Comparison of ENCODE assay signal across 25 cellular contexts in genomic region chr16:77943770-77944169, GRCh38.
DNase-seq lines count a peak whose midpoint lies in the region; ATAC-seq and TF ChIP-seq lines count a peak whose summit lies in the region.
"Had no signal": no experiment of that assay in that cellular context is flagged by ENCODE, and none has a peak within 500 bp of the region (broad histone marks: within the 10 kb centered on the region; RNA-seq: fewer than 3 reads in every experiment).

No MANE protein-coding gene starts in this region.

- H3K36me3 ChIP-seq in body of pancreas (replicated peaks in 1 of 2; ENCODE audit: insufficient read depth in 1 of 2, low read depth in 2 of 2) (no peaks in the 10 kb centered on the region), tibial nerve (no peaks in the 10 kb centered on the region)
- H3K36me3 ChIP-seq: heart left ventricle, right lobe of liver, SJSA1, suprapubic skin had no signal

- H3K4me3 ChIP-seq in body of pancreas (no peak overlapping the region), tibial nerve (no peak overlapping the region)
- H3K4me3 ChIP-seq: heart left ventricle, lung, right lobe of liver, SJSA1, suprapubic skin had no signal

- no peak for ATAC-seq in body of pancreas
- ATAC-seq: activated CD4-positive, alpha-beta T cell treated with anti-CD3 and anti-CD28 coated beads for 36 hours; heart left ventricle; right lobe of liver; stimulated activated naive B cell treated with anti-CD40 and anti-IgM and Interleukin-4, amounts not matched to agents 10 μg/mL and 1 μg/mL and 100 μg/mL, for 72 hours had no signal

- no peaks in the 10 kb centered on the region for H3K4me1 ChIP-seq in body of pancreas
- peaks cover 0 to 11% (median 0%) of the 10 kb centered on the region in 4 donors for H3K4me1 ChIP-seq in tibial nerve
- H3K4me1 ChIP-seq: right lobe of liver, SJSA1, suprapubic skin had no signal

- no peak for TF ChIP-seq EP300 in tibial nerve (IDR thresholded peaks at IDR 0.05)

- TF ChIP-seq POLR2A in body of pancreas (IDR thresholded peaks at IDR 0.05) (no peak), tibial nerve (IDR thresholded peaks at IDR 0.05) (no peak)

- H3K27ac ChIP-seq in body of pancreas, result no peak overlapping the region
- no peak overlapping the region for H3K27ac ChIP-seq in tibial nerve
- H3K27ac ChIP-seq: heart left ventricle, right lobe of liver, SJSA1, suprapubic skin had no signal

- DNase-seq in NCI-H2227 (lab: John Stamatoyannopoulos, UW; ENCODE audit: unreplicated experiment), result peak; percentile 15
- DNase-seq in NCI-H2227 treated with DMSO at 0.1 percent for 48 hours (lab: John Stamatoyannopoulos, UW), result no peak
- DNase-seq in NCI-H146 treated with DMSO at 0.1 percent for 48 hours (lab: John Stamatoyannopoulos, UW; ENCODE audit: unreplicated experiment), result peak; percentile 87
- DNase-seq in NCI-H2196 (lab: John Stamatoyannopoulos, UW; ENCODE audit: unreplicated experiment), result peak; percentile 48
- peak in 3 of 4 donors; percentile 16 to 29 (median 25) for DNase-seq in body of pancreas
- no peak for DNase-seq in activated CD8-positive, alpha-beta memory T cell treated with anti-CD3 and anti-CD28 coated beads, Interleukin-2, amount 50 U/mL, for 48 hours
- DNase-seq in AG08395 (ENCODE audit: low spot score), result no peak
- DNase-seq in tibial nerve (ENCODE audit: low spot score in 2 of 2), result no peak
- DNase-seq: activated CD4-positive, alpha-beta T cell treated with anti-CD3 and anti-CD28 coated beads for 36 hours; activated naive CD4-positive, alpha-beta T cell treated with Interleukin-2 at 50 U/mL for 16 hours; activated T-cell treated with anti-CD3 and anti-CD28 coated beads, Interleukin-2, amount 50 U/mL, for 48 hours; amygdala; CD8-positive, alpha-beta memory T cell; effector CD8-positive, alpha-beta T cell; heart left ventricle; kidney glomerular epithelial cell; NCI-H1048; NK-92 treated with Interleukin-12 subunit alpha and Interleukin-12 subunit beta, amount 100 ng/mL, for 24 hours; right lobe of liver; stimulated activated CD4-positive, alpha-beta T cell treated with anti-CD3 and anti-CD28 coated beads, Interleukin-12 subunit alpha, Interleukin-12 subunit beta, amount 100 ng/mL, for 4 hours; stimulated activated CD4-positive, alpha-beta T cell treated with anti-CD3 and anti-CD28 coated beads, Interleukin-4, amount 100 ng/mL, for 24 hours; stimulated activated naive B cell treated with anti-CD40 and anti-IgM and Interleukin-4, amounts not matched to agents 10 μg/mL and 1 μg/mL and 100 μg/mL, for 72 hours had no signal

- TF ChIP-seq CTCF in body of pancreas (IDR thresholded peaks at IDR 0.05) (no peak), tibial nerve (IDR thresholded peaks at IDR 0.05) (no peak)

- H3K9me3 ChIP-seq in body of pancreas, result peaks cover 0 to 4% (median 0%) of the 10 kb centered on the region in 3 donors
- H3K9me3 ChIP-seq in tibial nerve, result no peaks in the 10 kb centered on the region
- H3K9me3 ChIP-seq: heart left ventricle, right lobe of liver, SJSA1, suprapubic skin had no signal

- intact Hi-C loops in body of pancreas (cut with DNase I), result no loop called here

- H3K27me3 ChIP-seq in body of pancreas (no peaks in the 10 kb centered on the region), tibial nerve (no peaks in the 10 kb centered on the region)
- H3K27me3 ChIP-seq: heart left ventricle, right lobe of liver, SJSA1 had no signal

- WGBS in body of pancreas, 2 donors, result 54 to 57% methylated on average over 4 of the region's 4 CpGs
- WGBS in tibial nerve, 2 donors, result 73 to 91% methylated on average over 4 of the region's 4 CpGs

Comparison
In these comparisons a context has a peak if more than half of its experiments do, and no peak if none do; other contexts are left out.
1. DNase-seq: peak in NCI-H2227 (single experiment), NCI-H146 treated with DMSO at 0.1 percent for 48 hours (single experiment), NCI-H2196 (single experiment) and body of pancreas (3 of 4); none in NCI-H2227 treated with DMSO at 0.1 percent for 48 hours (single experiment), activated CD8-positive, alpha-beta memory T cell treated with anti-CD3 and anti-CD28 coated beads, Interleukin-2, amount 50 U/mL, for 48 hours (single experiment), AG08395 (single experiment) and tibial nerve (0 of 2).